ENCODE assay signal across 16 cellular contexts in genomic region chr3:189945935-189946709, GRCh38.
DNase-seq lines count a peak whose midpoint lies in the region; ATAC-seq, FAIRE-seq and TF ChIP-seq lines count a peak whose summit lies in the region.
"Had no signal": no experiment of that assay in that cellular context is flagged by ENCODE, and none has a peak within 500 bp of the region (broad histone marks: within the 10 kb centered on the region; RNA-seq: fewer than 3 reads in every experiment).

No MANE protein-coding gene starts in this region.

- peaks cover 0 to 7% (median 4%) of the 10 kb centered on the region in 4 donors for H3K4me1 ChIP-seq in liver (ENCODE audit: control insufficient read depth in 4 of 4, insufficient read depth in 4 of 4, low read length in 3 of 4)
- H3K4me1 ChIP-seq in HepG2 (ENCODE audit: insufficient read depth, low read length): peaks cover 29% of the 10 kb centered on the region
- no peaks in the 10 kb centered on the region for H3K4me1 ChIP-seq in HEK293 (ENCODE audit: control insufficient read depth, insufficient read depth, low read length)
- H3K4me1 ChIP-seq in esophagus squamous epithelium: peaks cover 17 to 78% (median 24%) of the 10 kb centered on the region in 3 donors
- peaks cover 62% of the 10 kb centered on the region for H3K4me1 ChIP-seq in suprapubic skin
- peaks cover 0 to 23% (median 13%) of the 10 kb centered on the region in 4 donors for H3K4me1 ChIP-seq in transverse colon
- H3K4me1 ChIP-seq: HAP-1 had no signal

- no peak for TF ChIP-seq EP300 in HepG2 (IDR thresholded peaks at IDR 0.05; ENCODE audit: low read depth in 2 of 2, low read length in 2 of 2)
- no peak for TF ChIP-seq EP300 in HepG2 (CRISPR knock-in tag; IDR thresholded peaks at IDR 0.05; ENCODE audit: borderline replicate concordance)
- no peak for TF ChIP-seq EP300 in suprapubic skin (IDR thresholded peaks at IDR 0.05)
- no peak for TF ChIP-seq EP300 in transverse colon (IDR thresholded peaks at IDR 0.05; ENCODE audit: low read depth)

- H3K27ac ChIP-seq in liver (ENCODE audit: low read depth in 1 of 2, low read length in 2 of 2): no peak overlapping the region
- no peak overlapping the region for H3K27ac ChIP-seq in HepG2 (ENCODE audit: extremely low read length, insufficient read depth, low read length)
- no peak overlapping the region for H3K27ac ChIP-seq in HEK293 (ENCODE audit: extremely low read depth, low read depth, low read length)
- peak overlapping the region in 3 of 4 donors; percentile 81 to 93 (median 91) for H3K27ac ChIP-seq in esophagus squamous epithelium
- peak overlapping the region; percentile 32 for H3K27ac ChIP-seq in suprapubic skin
- no peak overlapping the region for H3K27ac ChIP-seq in coronary artery
- no peak overlapping the region for H3K27ac ChIP-seq in transverse colon

- no TSS peak for BruUV-seq in HepG2 (replicated peaks; lab: Mats Ljungman, UMichigan)

- intact Hi-C loops in HepG2 (cut with micrococcal nuclease; ENCODE audit: unreplicated experiment): no loop called here
- intact Hi-C loops in esophagus squamous epithelium (cut with DNase I): loop anchor here (10.0 kb wide), 1 partner anchor 151 kb away; no protein-coding TSS in a partner anchor
- intact Hi-C loops in transverse colon (cut with DNase I; ENCODE audit: low total_unique reads): no loop called here

- H3K9ac ChIP-seq in liver (ENCODE audit: low read depth in 1 of 2, low read length in 2 of 2) (no peak overlapping the region), HepG2 (ENCODE audit: insufficient read depth, low read depth, low read length) (no peak overlapping the region)

- H3K4me2 ChIP-seq in HepG2 (ENCODE audit: low read depth, low read length): no peak overlapping the region

- H3K4me3 ChIP-seq in liver (ENCODE audit: low read depth in 1 of 3, low read length in 3 of 3) (no peak overlapping the region), HepG2 (replicated peaks in 1 of 3; ENCODE audit: insufficient read depth in 1 of 3, low read depth in 2 of 3, low read length in 3 of 3) (no peak overlapping the region), HEK293 (ENCODE audit: low read depth, low read length) (no peak overlapping the region), esophagus squamous epithelium (no peak overlapping the region), suprapubic skin (no peak overlapping the region), coronary artery (no peak overlapping the region), transverse colon (no peak overlapping the region)
- H3K4me3 ChIP-seq: HAP-1 had no signal

- DNase-seq in HepG2 (ENCODE audit: low spot score) (no peak), esophagus squamous epithelium (lab: John Stamatoyannopoulos, UW) (no peak), suprapubic skin (ENCODE audit: low spot score in 2 of 2) (no peak), NCI-H510A (lab: John Stamatoyannopoulos, UW) (no peak), coronary artery (ENCODE audit: low spot score) (no peak), transverse colon (no peak)
- DNase-seq: CD8-positive, alpha-beta T cell; COR-L47; DND-41; GF-D8; IMR-90 had no signal

- WGBS in liver: 94% methylated on average over 6 of the region's 6 CpGs
- 55% methylated on average over 6 of the region's 6 CpGs for WGBS in HepG2 (ENCODE audit: low lambda C conversion rate)
- 89 to 92% methylated on average over 6 of the region's 6 CpGs for WGBS in esophagus squamous epithelium, 2 donors
- WGBS in suprapubic skin: 85% methylated on average over 6 of the region's 6 CpGs
- WGBS in transverse colon (ENCODE audit: low coverage in 1 of 2), 2 donors: 91 to 98% methylated on average over 6 of the region's 6 CpGs

- H3K36me3 ChIP-seq in liver (ENCODE audit: control insufficient read depth in 4 of 4, insufficient read depth in 3 of 4, low read depth in 1 of 4, low read length in 3 of 4): no peaks in the 10 kb centered on the region
- no peaks in the 10 kb centered on the region for H3K36me3 ChIP-seq in HepG2 (replicated peaks in 1 of 2; ENCODE audit: control insufficient read depth in 1 of 2, insufficient read depth in 2 of 2, low read length in 2 of 2)
- H3K36me3 ChIP-seq in HEK293 (ENCODE audit: control insufficient read depth in 2 of 2, insufficient read depth in 1 of 2, low read length in 2 of 2): no peaks in the 10 kb centered on the region
- no peaks in the 10 kb centered on the region for H3K36me3 ChIP-seq in esophagus squamous epithelium
- no peaks in the 10 kb centered on the region for H3K36me3 ChIP-seq in suprapubic skin
- no peaks in the 10 kb centered on the region for H3K36me3 ChIP-seq in transverse colon
- H3K36me3 ChIP-seq: HAP-1 had no signal

- TF ChIP-seq POLR2A in HepG2 (IDR thresholded peaks at IDR 0.05; ENCODE audit: insufficient read depth in 1 of 2, low read depth in 2 of 2, low read length in 2 of 2): no peak
- no peak for TF ChIP-seq POLR2A in esophagus squamous epithelium (IDR thresholded peaks at IDR 0.05)
- TF ChIP-seq POLR2A in suprapubic skin (IDR thresholded peaks at IDR 0.05): no peak
- TF ChIP-seq POLR2A in transverse colon (IDR thresholded peaks at IDR 0.05): no peak

- H3K27me3 ChIP-seq in liver (ENCODE audit: control insufficient read depth in 4 of 4, insufficient read depth in 4 of 4, low read length in 3 of 4) (no peaks in the 10 kb centered on the region), HepG2 (ENCODE audit: control insufficient read depth in 1 of 2, insufficient read depth in 2 of 2, low read length in 2 of 2) (no peaks in the 10 kb centered on the region), esophagus squamous epithelium (no peaks in the 10 kb centered on the region), suprapubic skin (no peaks in the 10 kb centered on the region), transverse colon (no peaks in the 10 kb centered on the region)

- no peaks in the 10 kb centered on the region for H3K79me2 ChIP-seq in HepG2 (ENCODE audit: insufficient read depth, low read length)

- POLR2A ChIA-PET in HepG2 (lab: Yijun Ruan, JAX) (no interaction called here), HEK293 (lab: Yijun Ruan, JAX) (no interaction called here)

- no peaks in the 10 kb centered on the region for H4K20me1 ChIP-seq in HepG2 (ENCODE audit: insufficient read depth, low read length)

- CTCF ChIA-PET in HepG2 (lab: Yijun Ruan, JAX; ENCODE audit: low intra/inter-chr PET ratio, low total read pairs) (no interaction called here), HEK293 (lab: Yijun Ruan, JAX) (interaction anchor here (1.0 to 4.8 kb wide), 3 partner anchors 294 to 677 kb away, joined by 3 to 29 read pairs (median 8); no protein-coding TSS in a partner anchor)

- H2AFZ ChIP-seq in HepG2 (ENCODE audit: low read length): no peak overlapping the region

- no peak for ATAC-seq in HepG2
- ATAC-seq: CD8-positive, alpha-beta T cell had no signal

- H3K9me3 ChIP-seq in liver (ENCODE audit: control insufficient read depth in 4 of 4, low read length in 3 of 4) (no peaks in the 10 kb centered on the region), HepG2 (ENCODE audit: low read length) (no peaks in the 10 kb centered on the region), HEK293 (ENCODE audit: control insufficient read depth, insufficient read depth, low read depth, low read length) (no peaks in the 10 kb centered on the region), esophagus squamous epithelium (no peaks in the 10 kb centered on the region), suprapubic skin (no peaks in the 10 kb centered on the region), transverse colon (no peaks in the 10 kb centered on the region)
- H3K9me3 ChIP-seq: HAP-1 had no signal

- no peak for TF ChIP-seq CTCF in liver (IDR thresholded peaks at IDR 0.05; ENCODE audit: low read depth, low read length, missing input control)
- no peak for TF ChIP-seq CTCF in HepG2 (CRISPR knock-in tag; IDR thresholded peaks at IDR 0.05)
- TF ChIP-seq CTCF in HEK293 (tag by site-specific recombination; IDR thresholded peaks at IDR 0.05): no peak
- TF ChIP-seq CTCF in esophagus squamous epithelium (IDR thresholded peaks at IDR 0.05): no peak
- no peak for TF ChIP-seq CTCF in suprapubic skin (IDR thresholded peaks at IDR 0.05)
- no peak for TF ChIP-seq CTCF in coronary artery (IDR thresholded peaks at IDR 0.05)
- no peak for TF ChIP-seq CTCF in transverse colon (IDR thresholded peaks at IDR 0.05)

- TF ChIP-seq RAD21 in liver (IDR thresholded peaks at IDR 0.05) (no peak), HepG2 (CRISPR knock-in tag; IDR thresholded peaks at IDR 0.05) (no peak)

- FAIRE-seq in HepG2 (lab: Jason Lieb, UNC): no peak
- FAIRE-seq: GM19239, H1 had no signal

- in situ Hi-C loops in HepG2 (cut with HindIII; ENCODE audit: extremely low pct_ligation_motif_present, low pct_unique_long_range_greater_than_20kb): loop anchor here (5.0 kb wide), 1 partner anchor 674 kb away; no protein-coding TSS in a partner anchor
- in situ Hi-C loops in transverse colon (cut with MboI; ENCODE audit: low pct_ligation_motif_present in 1 of 4, low pct_unique_long_range_greater_than_20kb in 1 of 4, low sequenced_read_pairs in 3 of 4): loop anchor here (10.0 to 25.0 kb wide), 2 partner anchors 681 to 684 kb away; no protein-coding TSS in a partner anchor

TF ChIP-seq in liver, 16 proteins besides CTCF, POLR2A, EP300 and RAD21 (continues in another document):
- TF ChIP-seq FOXA1 (IDR thresholded peaks at IDR 0.05) (no peak), HNF4G (IDR thresholded peaks at IDR 0.05) (no peak)

TF ChIP-seq in HepG2, 621 proteins besides CTCF, POLR2A, EP300 and RAD21 (continues in another document):
- TF ChIP-seq ZNF460 (CRISPR knock-in tag; IDR thresholded peaks at IDR 0.05; ENCODE audit: borderline replicate concordance): no peak

TF ChIP-seq in HEK293, 187 proteins besides CTCF, POLR2A, EP300 and RAD21 (continues in another document):
- no peak for TF ChIP-seq ZNF629 (tag by site-specific recombination; IDR thresholded peaks at IDR 0.05)

Comparison
In these comparisons a context has a peak if more than half of its experiments do, and no peak if none do; other contexts are left out.
1. H3K27ac ChIP-seq: peak in esophagus squamous epithelium (3 of 4) and suprapubic skin (single experiment); none in liver (0 of 2), HepG2 (single experiment), HEK293 (single experiment), coronary artery (0 of 2) and transverse colon (0 of 4).